27 cellular contexts compared by ENCODE assay signal in genomic region chr9:75230469-75230868, GRCh38.
DNase-seq lines count a peak whose midpoint lies in the region; ATAC-seq, FAIRE-seq and TF ChIP-seq lines count a peak whose summit lies in the region.
"Had no signal": no experiment of that assay in that cellular context is flagged by ENCODE, and none has a peak within 500 bp of the region (broad histone marks: within the 10 kb centered on the region; RNA-seq: fewer than 3 reads in every experiment).

No MANE protein-coding gene starts in this region.

- no peak overlapping the region for H2AFZ ChIP-seq in GM23338
- H2AFZ ChIP-seq in HepG2 (ENCODE audit: low read length): no peak overlapping the region

- BruUV-seq in HepG2 (replicated peaks; lab: Mats Ljungman, UMichigan): no TSS peak

- FAIRE-seq in HepG2 (lab: Jason Lieb, UNC): no peak
- FAIRE-seq: TTC549 had no signal

- H3K9me3 ChIP-seq in breast epithelium (peaks cover 3 to 12% of the 10 kb centered on the region in 2 donors), HepG2 (ENCODE audit: low read length) (peaks cover 14% of the 10 kb centered on the region), stomach (peaks cover 0 to 8% (median 6%) of the 10 kb centered on the region in 4 donors)

- DNase-seq in GM23338 (ENCODE audit: low spot score) (no peak), breast epithelium (ENCODE audit: low spot score in 2 of 2) (no peak), HepG2 (ENCODE audit: low spot score) (peak; percentile 8), stomach (no peak), NCI-H2081 treated with DMSO at 0.1 percent for 48 hours (lab: John Stamatoyannopoulos, UW) (no peak), NCI-H128 (lab: John Stamatoyannopoulos, UW; ENCODE audit: unreplicated experiment) (no peak), NCI-H2029 (lab: John Stamatoyannopoulos, UW) (no peak), NCI-H69 (lab: John Stamatoyannopoulos, UW) (no peak)
- DNase-seq: activated CD4-positive, alpha-beta T cell treated with anti-CD3 and anti-CD28 coated beads, Interleukin-2, amount 50 U/mL, for 48 hours; activated T-cell treated with anti-CD3 and anti-CD28 coated beads, Interleukin-2, amount 50 U/mL, for 72 hours; DMS79 treated with DMSO at 0.1 percent for 48 hours; GDM1; HFFc6; immature natural killer cell; left cardiac atrium; NCI-H1092; NCI-H1694 treated with DMSO at 0.1 percent for 48 hours; NCI-H2171; NCI-H526 treated with DMSO at 0.1 percent for 48 hours; Right ventricle myocardium superior; stimulated activated CD4-positive, alpha-beta T cell treated with anti-CD3 and anti-CD28 coated beads, Interleukin-2, amount 100 ng/mL, for 24 hours; stimulated activated naive CD8-positive, alpha-beta T cell treated with anti-CD3 and anti-CD28 coated beads, Interleukin-15, Interleukin-2, amounts not matched to agents 100 U/mL and 50 U/mL, for 24 hours; T-helper 17 cell; trophoblast cell had no signal

- no peak overlapping the region for H3K4me2 ChIP-seq in GM23338
- H3K4me2 ChIP-seq in HepG2 (ENCODE audit: low read depth, low read length): peak overlapping the region; percentile 68

- H3K4me3 Mint-ChIP-seq in GM23338: no peak overlapping the region
- H3K4me3 Mint-ChIP-seq: activated naive CD4-positive, alpha-beta T cell treated with anti-CD3 and anti-CD28 coated beads for 36 hours; activated T-cell treated with anti-CD3 and anti-CD28 coated beads, Interleukin-2, amount 50 U/mL, for 72 hours; HFFc6; immature natural killer cell; memory B cell; T-helper 17 cell had no signal

- TF ChIP-seq EP300 in HepG2 (IDR thresholded peaks at IDR 0.05; ENCODE audit: low read depth in 2 of 2, low read length in 2 of 2): peak in 1 of 2 experiments; percentile 25; a peak in 1 of 4 replicates
- no peak for TF ChIP-seq EP300 in HepG2 (CRISPR knock-in tag; IDR thresholded peaks at IDR 0.05; ENCODE audit: borderline replicate concordance)
- TF ChIP-seq EP300 in stomach (IDR thresholded peaks at IDR 0.05): no peak

- in situ Hi-C loops in HepG2 (cut with HindIII; ENCODE audit: extremely low pct_ligation_motif_present, low pct_unique_long_range_greater_than_20kb): no loop called here

- TF ChIP-seq RAD21 in HepG2 (CRISPR knock-in tag; IDR thresholded peaks at IDR 0.05): no peak

- ATAC-seq in GM23338 (no peak), HepG2 (peak; percentile 48)
- ATAC-seq: stimulated activated naive CD8-positive, alpha-beta T cell treated with anti-CD3 and anti-CD28 coated beads, Interleukin-15, Interleukin-2, amounts not matched to agents 100 U/mL and 50 U/mL, for 24 hours; T-helper 17 cell had no signal

- H3K36me3 Mint-ChIP-seq in GM23338 (ENCODE audit: low read depth): peaks cover 21% of the 10 kb centered on the region

- intact Hi-C loops in breast epithelium (cut with DNase I; ENCODE audit: low total_unique reads) (no loop called here), HepG2 (cut with micrococcal nuclease; ENCODE audit: unreplicated experiment) (no loop called here), stomach (cut with DNase I; ENCODE audit: low total_unique reads) (no loop called here)

- H3K9me2 ChIP-seq in GM23338 (ENCODE audit: insufficient read depth): no peaks in the 10 kb centered on the region

- WGBS in HepG2 (ENCODE audit: low lambda C conversion rate): 16% methylated on average over 3 of the region's 3 CpGs
- whole genome bisulfite sequencing in stomach, 5 donors: 39 to 66% (median 49%) methylated on average over 3 of the region's 3 CpGs

- H3K27ac ChIP-seq in GM23338 (ENCODE audit: low read depth) (no peak overlapping the region), breast epithelium (peak overlapping the region; percentile 80), HepG2 (ENCODE audit: extremely low read length, insufficient read depth, low read length) (peak overlapping the region; percentile 43), stomach (peak overlapping the region in 4 of 5 donors; percentile 67 to 77 (median 70))

- CTCF ChIA-PET in HepG2 (lab: Yijun Ruan, JAX; ENCODE audit: low intra/inter-chr PET ratio, low total read pairs): no interaction called here

- H3K4me1 Mint-ChIP-seq in GM23338: peaks cover 3% of the 10 kb centered on the region; the same call in 1 of the 3 replicates
- H3K4me1 Mint-ChIP-seq: immature natural killer cell, memory B cell had no signal

- TF ChIP-seq CTCF in GM23338 (conservative IDR thresholded peaks at IDR 0.05; ENCODE audit: low read depth in 2 of 2) (no peak), breast epithelium (IDR thresholded peaks at IDR 0.05) (no peak), HepG2 (CRISPR knock-in tag; IDR thresholded peaks at IDR 0.05) (no peak), stomach (IDR thresholded peaks at IDR 0.05) (no peak)

- H3K27me3 ChIP-seq in GM23338 (ENCODE audit: insufficient read depth): no peaks in the 10 kb centered on the region
- H3K27me3 ChIP-seq in breast epithelium: no peaks in the 10 kb centered on the region
- H3K27me3 ChIP-seq in HepG2 (ENCODE audit: control insufficient read depth in 1 of 2, insufficient read depth in 2 of 2, low read length in 2 of 2): no peaks in the 10 kb centered on the region
- no peaks in the 10 kb centered on the region for H3K27me3 ChIP-seq in stomach

- peaks cover 4% of the 10 kb centered on the region for H3K27me3 Mint-ChIP-seq in GM23338 (ENCODE audit: insufficient read depth, low read depth, poor library complexity)
- H3K27me3 Mint-ChIP-seq: memory B cell, T-helper 17 cell had no signal

- no peak overlapping the region for H3K4me3 ChIP-seq in GM23338
- H3K4me3 ChIP-seq in breast epithelium: no peak overlapping the region
- H3K4me3 ChIP-seq in HepG2 (replicated peaks in 1 of 3; ENCODE audit: insufficient read depth in 1 of 3, low read depth in 2 of 3, low read length in 3 of 3): peak overlapping the region in 1 of 3 experiments; percentile 9; a peak in 1 of 6 replicates
- H3K4me3 ChIP-seq in stomach: no peak overlapping the region

- H3K27ac Mint-ChIP-seq in GM23338: peak overlapping the region; percentile 85; the same call in 1 of the 2 replicates
- H3K27ac Mint-ChIP-seq: activated naive CD4-positive, alpha-beta T cell treated with anti-CD3 and anti-CD28 coated beads for 36 hours; activated T-cell treated with anti-CD3 and anti-CD28 coated beads, Interleukin-2, amount 50 U/mL, for 72 hours; HFFc6; memory B cell; T-helper 17 cell had no signal

- H3K79me2 ChIP-seq in GM23338 (replicated peaks; ENCODE audit: insufficient read depth) (no peaks in the 10 kb centered on the region), HepG2 (ENCODE audit: insufficient read depth, low read length) (no peaks in the 10 kb centered on the region)

- H3F3A ChIP-seq in GM23338 (replicated peaks; ENCODE audit: low read depth): no peaks in the 10 kb centered on the region

- TF ChIP-seq POLR2A in breast epithelium (IDR thresholded peaks at IDR 0.05) (no peak), HepG2 (IDR thresholded peaks at IDR 0.05; ENCODE audit: insufficient read depth in 1 of 2, low read depth in 2 of 2, low read length in 2 of 2) (no peak), stomach (IDR thresholded peaks at IDR 0.05) (no peak)

- no peak overlapping the region for H3K9ac ChIP-seq in HepG2 (ENCODE audit: insufficient read depth, low read depth, low read length)

- peaks cover 36% of the 10 kb centered on the region for H3K9me3 Mint-ChIP-seq in GM23338
- H3K9me3 Mint-ChIP-seq: HFFc6 had no signal

- no peaks in the 10 kb centered on the region for H4K20me1 ChIP-seq in GM23338 (replicated peaks; ENCODE audit: insufficient read depth)
- H4K20me1 ChIP-seq in HepG2 (ENCODE audit: insufficient read depth, low read length): no peaks in the 10 kb centered on the region

- POLR2A ChIA-PET in HepG2 (lab: Yijun Ruan, JAX): no interaction called here

- no peaks in the 10 kb centered on the region for H3K4me1 ChIP-seq in GM23338 (ENCODE audit: insufficient read depth)
- peaks cover 0 to 3% of the 10 kb centered on the region in 2 donors for H3K4me1 ChIP-seq in breast epithelium
- H3K4me1 ChIP-seq in HepG2 (ENCODE audit: insufficient read depth, low read length): peaks cover 24% of the 10 kb centered on the region
- peaks cover 0 to 37% (median 31%) of the 10 kb centered on the region in 4 donors for H3K4me1 ChIP-seq in stomach

- H3K36me3 ChIP-seq in GM23338 (ENCODE audit: insufficient read depth): peaks cover 12% of the 10 kb centered on the region; the same call in 1 of the 2 replicates
- H3K36me3 ChIP-seq in breast epithelium: no peaks in the 10 kb centered on the region
- H3K36me3 ChIP-seq in HepG2 (replicated peaks in 1 of 2; ENCODE audit: control insufficient read depth in 1 of 2, insufficient read depth in 2 of 2, low read length in 2 of 2): no peaks in the 10 kb centered on the region
- H3K36me3 ChIP-seq in stomach: no peaks in the 10 kb centered on the region

TF ChIP-seq in GM23338, 12 proteins besides CTCF, POLR2A, EP300 and RAD21 (continues in another document):
- no peak for TF ChIP-seq CREB1 (CRISPR knock-in tag; IDR thresholded peaks at IDR 0.05; ENCODE audit: low read depth)

TF ChIP-seq in HepG2, 621 proteins besides CTCF, POLR2A, EP300 and RAD21 (continues in another document):
- TF ChIP-seq THAP7 (CRISPR knock-in tag; IDR thresholded peaks at IDR 0.05) (no peak), SKI (IDR thresholded peaks at IDR 0.05; ENCODE audit: partially characterized antibody) (peak; percentile 41), ZNF639 (CRISPR knock-in tag; conservative IDR thresholded peaks at IDR 0.05) (no peak), KDM3A (CRISPR knock-in tag; IDR thresholded peaks at IDR 0.05; ENCODE audit: low read depth) (no peak), MXD1 (CRISPR knock-in tag; IDR thresholded peaks at IDR 0.05) (no peak), FOXP1 (IDR thresholded peaks at IDR 0.05) (peak; percentile 32; the same call in 1 of the 2 replicates), FOXP1 (CRISPR knock-in tag; IDR thresholded peaks at IDR 0.05) (peak; percentile 92)
